8 cellular contexts compared by ENCODE assay signal in genomic region chr2:112275887-112276773, GRCh38. TPM values are rescaled to one million over a fixed set of nuclear protein-coding genes. Genes with fewer than 3 reads are reported as not detected.
DNase-seq lines count a peak whose midpoint lies in the region; ATAC-seq and TF ChIP-seq lines count a peak whose summit lies in the region.

No MANE protein-coding gene starts in this region.

- no peaks in the 10 kb centered on the region for H3K36me3 ChIP-seq in colonic mucosa

- TF ChIP-seq CTCF in AG10803 (conservative IDR thresholded peaks at IDR 0.05; ENCODE audit: low read length) (no peak), colonic mucosa (IDR thresholded peaks at IDR 0.05) (no peak)

- H3K27me3 ChIP-seq in colonic mucosa: no peaks in the 10 kb centered on the region

- intact Hi-C loops in colonic mucosa (cut with DNase I): no loop called here

- peak; percentile 37 for ATAC-seq in GM19043 (IDR thresholded peaks at IDR 0.05; ENCODE audit: low read depth, unreplicated experiment)
- ATAC-seq in HG03354 (IDR thresholded peaks at IDR 0.05; ENCODE audit: poor library complexity, severe bottlenecking, unreplicated experiment): peak; percentile 61

- no peaks in the 10 kb centered on the region for H3K9me3 ChIP-seq in colonic mucosa

- peak overlapping the region; percentile 92 to 99 for H3K9ac ChIP-seq in colonic mucosa (ENCODE audit: low read depth in 2 of 2, low read length in 2 of 2)

- H3K27ac ChIP-seq in colonic mucosa: peak overlapping the region; percentile 99

- DNase-seq in AG10803 (ENCODE audit: low read depth): peak; percentile 90
- DNase-seq in NCI-H460 (ENCODE audit: extremely low read depth, low read depth): peak; percentile 71
- DNase-seq in activated CD4-positive, alpha-beta T cell treated with anti-CD3 and anti-CD28 coated beads for 48 hours: peak; percentile 84
- DNase-seq in colonic mucosa: peak; percentile 85
- DNase-seq in left kidney (ENCODE audit: low read depth, low spot score): peak; percentile 95
- peak; percentile 78 for DNase-seq in stimulated activated CD4-positive, alpha-beta T cell treated with anti-CD3 and anti-CD28 coated beads, Interleukin-1b, Interleukin-23, amount 100 ng/mL, for 48 hours

- H3K4me1 ChIP-seq in colonic mucosa: no peaks in the 10 kb centered on the region

- H3K4me3 ChIP-seq in AG10803 (ENCODE audit: low read length) (peak overlapping the region; percentile 92), colonic mucosa (peak overlapping the region; percentile 68)

RNA-seq across cellular contexts. Expression of gene ZC3H6, which starts 0.7 kb away (rescaled TPM):
- total RNA-seq in NCI-H460 (2014; rRNA removed; shearing (Covaris generic)): 6.2 and 8.7 TPM in 2 replicates
- polyA plus RNA-seq in NCI-H460 (2014; cell fraction: nucleus; rRNA removed): 1.2 TPM in 2 replicates
- 10 to 100 TPM in 1 of 2 donors, 1 to 10 TPM in 1; 3.6 to 13.1 TPM for total RNA-seq in colonic mucosa

RNA-seq across cellular contexts. Expression of gene ZC3H8, which starts 21.3 kb away (rescaled TPM):
- total RNA-seq in NCI-H460 (2014; rRNA removed; shearing (Covaris generic)): 18.3 and 27.0 TPM in 2 replicates
- polyA plus RNA-seq in NCI-H460 (2014; cell fraction: nucleus; rRNA removed): 15.6 and 40.9 TPM in 2 replicates
- 1 to 10 TPM; 5.9 to 8.1 TPM for total RNA-seq in colonic mucosa

Comparison
In these comparisons a context has a peak if more than half of its experiments do, and no peak if none do; other contexts are left out.
1. Peak in every context shown above with its lines: DNase-seq, ATAC-seq, H3K4me3 ChIP-seq and H3K27ac ChIP-seq.